Comparison of ENCODE assay signal across 22 cellular contexts in the genomic region with DNA sequence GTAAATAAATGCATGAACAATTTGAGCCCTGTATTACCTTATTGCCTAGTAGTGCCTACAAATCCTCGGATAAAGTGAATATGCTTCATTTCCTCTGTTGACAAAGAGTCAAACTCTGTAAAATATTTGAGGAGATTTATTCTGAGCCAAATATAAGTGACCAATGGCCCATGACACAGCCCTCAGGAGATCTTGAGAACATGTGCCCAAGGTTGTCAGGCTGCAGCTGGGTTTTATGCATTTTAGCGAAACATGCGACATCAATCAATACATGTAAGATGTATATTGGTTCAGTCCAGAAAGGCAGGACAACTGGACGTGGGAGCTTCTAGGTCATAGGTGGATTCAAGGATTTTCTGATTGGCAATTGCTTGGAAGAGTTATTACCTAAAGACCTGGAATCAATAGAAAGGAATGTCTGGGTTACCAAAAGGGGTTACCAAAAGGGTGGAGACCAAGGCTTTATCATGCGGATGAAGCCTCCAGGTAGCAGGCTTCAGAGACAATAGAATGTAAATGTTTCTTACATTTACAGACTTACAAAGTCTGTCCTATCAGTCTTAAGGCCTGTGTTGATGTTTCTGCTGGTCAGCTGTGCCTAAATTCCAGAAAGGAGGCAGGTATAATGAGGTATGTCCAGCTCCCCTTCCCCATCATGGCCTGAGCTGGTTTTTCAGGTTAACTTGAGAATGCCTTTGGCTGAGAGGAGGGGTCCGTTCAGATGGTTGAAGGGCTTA.
DNase-seq lines count a peak whose midpoint lies in the region; ATAC-seq and TF ChIP-seq lines count a peak whose summit lies in the region.
"Had no signal": no experiment of that assay in that cellular context is flagged by ENCODE, and none has a peak within 500 bp of the region (broad histone marks: within the 10 kb centered on the region; RNA-seq: fewer than 3 reads in every experiment).

No MANE protein-coding gene starts in this region.

- TF ChIP-seq POLR2A in testis (IDR thresholded peaks at IDR 0.05) = no peak

- H3K4me3 ChIP-seq in H7 (ENCODE audit: insufficient read depth, low read depth, low read length) = no peak overlapping the region
- peak overlapping the region; percentile 2 for H3K4me3 ChIP-seq in endocrine pancreas (ENCODE audit: control insufficient read depth, insufficient read depth, low read length)
- peak overlapping the region; percentile 28; the same call in 1 of the 2 replicates for H3K4me3 ChIP-seq in iPS-20b (ENCODE audit: low read length)
- H3K4me3 ChIP-seq in testis = no peak overlapping the region

- H3K36me3 ChIP-seq in H7 (replicated peaks; ENCODE audit: control insufficient read depth, insufficient read depth, low read length) (no peaks in the 10 kb centered on the region), endocrine pancreas (ENCODE audit: control insufficient read depth, insufficient read depth, low read length) (no peaks in the 10 kb centered on the region), iPS-20b (ENCODE audit: insufficient read depth, low read depth, low read length) (no peaks in the 10 kb centered on the region), testis (ENCODE audit: low read depth, missing control alignments) (no peaks in the 10 kb centered on the region)
- H3K36me3 ChIP-seq: BE2C had no signal

- no peak for TF ChIP-seq CTCF in testis (IDR thresholded peaks at IDR 0.05)
- TF ChIP-seq CTCF in activated CD8-positive, alpha-beta T cell treated with anti-CD3 and anti-CD28 coated beads for 36 hours (IDR thresholded peaks at IDR 0.05) = no peak

- H3K4me1 ChIP-seq in endocrine pancreas (ENCODE audit: control insufficient read depth, insufficient read depth, low read length) = peaks cover 10% of the 10 kb centered on the region
- peaks cover 22% of the 10 kb centered on the region for H3K4me1 ChIP-seq in iPS-20b (ENCODE audit: insufficient read depth, low read length)
- H3K4me1 ChIP-seq in testis = peaks cover 15% of the 10 kb centered on the region
- H3K4me1 ChIP-seq: BE2C, Caco-2 had no signal

- POLR2A ChIA-PET in activated CD8-positive, alpha-beta T cell treated with anti-CD3 and anti-CD28 coated beads for 36 hours (lab: Charles Lee) = no interaction called here

- H3K27me3 Mint-ChIP-seq in activated CD8-positive, alpha-beta T cell treated with anti-CD3 and anti-CD28 coated beads for 36 hours = no peaks in the 10 kb centered on the region
- H3K27me3 Mint-ChIP-seq: CD4-positive, CD25-positive, alpha-beta regulatory T cell had no signal

- no peaks in the 10 kb centered on the region for H3K9me3 Mint-ChIP-seq in activated CD8-positive, alpha-beta T cell treated with anti-CD3 and anti-CD28 coated beads for 36 hours
- H3K9me3 Mint-ChIP-seq: CD4-positive, CD25-positive, alpha-beta regulatory T cell; HFFc6 had no signal

- 91 to 95% methylated on average over 6 of the region's 6 CpGs for WGBS in testis, 2 donors

- H3K4me1 Mint-ChIP-seq in activated CD8-positive, alpha-beta T cell treated with anti-CD3 and anti-CD28 coated beads for 36 hours (ENCODE audit: low read depth) = no peaks in the 10 kb centered on the region
- H3K4me1 Mint-ChIP-seq: CD4-positive, CD25-positive, alpha-beta regulatory T cell had no signal

- no peaks in the 10 kb centered on the region for H3K36me3 Mint-ChIP-seq in activated CD8-positive, alpha-beta T cell treated with anti-CD3 and anti-CD28 coated beads for 36 hours (ENCODE audit: low read depth)
- H3K36me3 Mint-ChIP-seq: CD4-positive, CD25-positive, alpha-beta regulatory T cell had no signal

- intact Hi-C loops in testis (cut with DNase I; ENCODE audit: low total_unique reads) = no loop called here
- intact Hi-C loops in activated CD8-positive, alpha-beta T cell treated with anti-CD3 and anti-CD28 coated beads for 36 hours (cut with micrococcal nuclease) = no loop called here
- intact Hi-C loops in sciatic nerve (cut with DNase I) = no loop called here

- H3K27me3 ChIP-seq in H7 (ENCODE audit: control insufficient read depth, insufficient read depth, low read length) (no peaks in the 10 kb centered on the region), endocrine pancreas (ENCODE audit: control insufficient read depth, insufficient read depth, low read length) (no peaks in the 10 kb centered on the region), iPS-20b (ENCODE audit: insufficient read depth, low read length) (no peaks in the 10 kb centered on the region), testis (no peaks in the 10 kb centered on the region)
- H3K27me3 ChIP-seq: BE2C had no signal

- H3K27ac ChIP-seq in iPS-20b (ENCODE audit: low read length) (no peak overlapping the region), testis (peak overlapping the region; percentile 12 to 74)
- H3K27ac ChIP-seq: KMS-11, RWPE1 had no signal

- H3K4me3 Mint-ChIP-seq in activated CD8-positive, alpha-beta T cell treated with anti-CD3 and anti-CD28 coated beads for 36 hours = no peak overlapping the region
- H3K4me3 Mint-ChIP-seq: CD4-positive, CD25-positive, alpha-beta regulatory T cell; HFFc6 had no signal

- ATAC-seq in activated CD8-positive, alpha-beta T cell treated with anti-CD3 and anti-CD28 coated beads for 36 hours = no peak
- ATAC-seq in GM19463 (IDR thresholded peaks at IDR 0.05; ENCODE audit: unreplicated experiment) (no peak), sciatic nerve (no peak), GM21515 (IDR thresholded peaks at IDR 0.05; ENCODE audit: unreplicated experiment) (no peak)
- ATAC-seq: PC-3 had no signal

- H3K9ac ChIP-seq in endocrine pancreas (ENCODE audit: control insufficient read depth, insufficient read depth, low read length) (no peak overlapping the region), iPS-20b (ENCODE audit: low read depth, low read length) (no peak overlapping the region)
- H3K9ac ChIP-seq: KMS-11 had no signal

- no peak overlapping the region for H3K27ac Mint-ChIP-seq in activated CD8-positive, alpha-beta T cell treated with anti-CD3 and anti-CD28 coated beads for 36 hours
- H3K27ac Mint-ChIP-seq: CD4-positive, CD25-positive, alpha-beta regulatory T cell; HFFc6 had no signal

- H3K9me3 ChIP-seq in endocrine pancreas (ENCODE audit: control insufficient read depth, low read length) (no peaks in the 10 kb centered on the region), iPS-20b (ENCODE audit: insufficient read depth, low read depth, low read length) (no peaks in the 10 kb centered on the region), testis (no peaks in the 10 kb centered on the region)
- H3K9me3 ChIP-seq: BE2C, Caco-2 had no signal

- CTCF ChIA-PET in activated CD8-positive, alpha-beta T cell treated with anti-CD3 and anti-CD28 coated beads for 36 hours (lab: Charles Lee) = no interaction called here

- peak; percentile 35 for DNase-seq in H7
- no peak for DNase-seq in testis
- no peak for DNase-seq in activated CD8-positive, alpha-beta T cell treated with anti-CD3 and anti-CD28 coated beads for 36 hours
- DNase-seq in sciatic nerve (ENCODE audit: low spot score) = no peak
- DNase-seq: BE2C; Caco-2; CD4-positive, CD25-positive, alpha-beta regulatory T cell; GDM1; GOT3; HFFc6; NCI-H1417; NCI-H187; NCI-H2107; NCI-H510A treated with DMSO at 0.1 percent for 48 hours; PC-3; SIG-M5 had no signal

Comparison
In these comparisons a context has a peak if more than half of its experiments do, and no peak if none do; other contexts are left out.
1. H3K4me3 ChIP-seq: peak in endocrine pancreas (single experiment) and iPS-20b (single experiment); none in H7 (single experiment) and testis (0 of 2).